Comparison of ENCODE assay signal across 6 cellular contexts in the genomic region with DNA sequence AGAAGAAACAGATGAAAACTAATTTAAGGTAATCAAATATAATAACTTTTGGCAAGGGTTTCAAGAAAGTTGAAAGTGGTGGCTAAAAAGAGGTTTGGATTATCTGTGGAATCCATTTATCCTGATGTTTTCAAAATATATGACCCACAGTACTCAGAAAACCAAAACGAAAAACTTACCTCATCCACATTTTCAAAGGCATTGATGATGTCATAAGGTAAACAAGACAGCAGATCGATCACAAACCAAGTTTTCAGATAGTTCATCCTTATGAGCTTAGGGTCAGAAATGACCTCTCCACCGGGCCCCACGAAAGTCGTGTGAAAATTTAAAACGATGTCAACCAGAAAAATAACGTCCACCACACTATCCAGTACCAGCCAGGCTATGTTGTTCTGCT.
"Had no signal": no experiment of that assay in that cellular context is flagged by ENCODE, and none has a peak within 500 bp of the region (broad histone marks: within the 10 kb centered on the region; RNA-seq: fewer than 3 reads in every experiment).

No MANE protein-coding gene starts in this region.

- H3K36me3 Mint-ChIP-seq: IgD-negative memory B cell had no signal

- H3K27ac Mint-ChIP-seq: IgD-negative memory B cell had no signal

- ATAC-seq: K562 had no signal

- FAIRE-seq: K562 had no signal

- H3K4me3 ChIP-seq: K562 had no signal

- H3K4me3 Mint-ChIP-seq: IgD-negative memory B cell had no signal

- H3K27ac ChIP-seq: HL-60 had no signal

- H3K27me3 Mint-ChIP-seq: IgD-negative memory B cell had no signal

- DNase-seq: IMR-90, KBM-7, KG1 had no signal

- H3K4me1 Mint-ChIP-seq: IgD-negative memory B cell had no signal
